In genomic region chr1:201576914-201577313, GRCh38 we compare ENCODE assay signal across 1 cellular context.
TF ChIP-seq lines count a peak whose summit lies in the region.

No MANE protein-coding gene starts in this region.

TF ChIP-seq in K562, 482 proteins besides CTCF, POLR2A, EP300 and RAD21 (continued from another document and continues in another):
- no peak for TF ChIP-seq E4F1 (CRISPR knock-in tag; IDR thresholded peaks at IDR 0.05; ENCODE audit: borderline replicate concordance)
- peak in 1 of 2 experiments; percentile 29; a peak in 1 of 4 replicates for TF ChIP-seq HDAC1 (IDR thresholded peaks at IDR 0.05)
- TF ChIP-seq ZNF324 (CRISPR knock-in tag; IDR thresholded peaks at IDR 0.05): no peak
- TF ChIP-seq THRAP3 (IDR thresholded peaks at IDR 0.05; ENCODE audit: borderline replicate concordance): no peak
- 0 out of 2 replicates have a peak, but pooled peaks have one; percentile 68 for TF ChIP-seq HDGF (IDR thresholded peaks at IDR 0.05)
- TF ChIP-seq, protein P1, sequence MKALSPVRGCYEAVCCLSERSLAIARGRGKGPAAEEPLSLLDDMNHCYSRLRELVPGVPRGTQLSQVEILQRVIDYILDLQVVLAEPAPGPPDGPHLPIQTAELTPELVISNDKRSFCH (CRISPR knock-in tag; IDR thresholded peaks at IDR 0.05): no peak
- TF ChIP-seq, protein P1 (tag; IDR thresholded peaks at IDR 0.05): no peak
- peak; percentile 24 to 37; a peak in 1 of 4 replicates for TF ChIP-seq KDM1A (IDR thresholded peaks at IDR 0.05)
- TF ChIP-seq ZFP36 (IDR thresholded peaks at IDR 0.05; ENCODE audit: low read depth, low read length, partially characterized antibody): no peak
- TF ChIP-seq, protein P2, sequence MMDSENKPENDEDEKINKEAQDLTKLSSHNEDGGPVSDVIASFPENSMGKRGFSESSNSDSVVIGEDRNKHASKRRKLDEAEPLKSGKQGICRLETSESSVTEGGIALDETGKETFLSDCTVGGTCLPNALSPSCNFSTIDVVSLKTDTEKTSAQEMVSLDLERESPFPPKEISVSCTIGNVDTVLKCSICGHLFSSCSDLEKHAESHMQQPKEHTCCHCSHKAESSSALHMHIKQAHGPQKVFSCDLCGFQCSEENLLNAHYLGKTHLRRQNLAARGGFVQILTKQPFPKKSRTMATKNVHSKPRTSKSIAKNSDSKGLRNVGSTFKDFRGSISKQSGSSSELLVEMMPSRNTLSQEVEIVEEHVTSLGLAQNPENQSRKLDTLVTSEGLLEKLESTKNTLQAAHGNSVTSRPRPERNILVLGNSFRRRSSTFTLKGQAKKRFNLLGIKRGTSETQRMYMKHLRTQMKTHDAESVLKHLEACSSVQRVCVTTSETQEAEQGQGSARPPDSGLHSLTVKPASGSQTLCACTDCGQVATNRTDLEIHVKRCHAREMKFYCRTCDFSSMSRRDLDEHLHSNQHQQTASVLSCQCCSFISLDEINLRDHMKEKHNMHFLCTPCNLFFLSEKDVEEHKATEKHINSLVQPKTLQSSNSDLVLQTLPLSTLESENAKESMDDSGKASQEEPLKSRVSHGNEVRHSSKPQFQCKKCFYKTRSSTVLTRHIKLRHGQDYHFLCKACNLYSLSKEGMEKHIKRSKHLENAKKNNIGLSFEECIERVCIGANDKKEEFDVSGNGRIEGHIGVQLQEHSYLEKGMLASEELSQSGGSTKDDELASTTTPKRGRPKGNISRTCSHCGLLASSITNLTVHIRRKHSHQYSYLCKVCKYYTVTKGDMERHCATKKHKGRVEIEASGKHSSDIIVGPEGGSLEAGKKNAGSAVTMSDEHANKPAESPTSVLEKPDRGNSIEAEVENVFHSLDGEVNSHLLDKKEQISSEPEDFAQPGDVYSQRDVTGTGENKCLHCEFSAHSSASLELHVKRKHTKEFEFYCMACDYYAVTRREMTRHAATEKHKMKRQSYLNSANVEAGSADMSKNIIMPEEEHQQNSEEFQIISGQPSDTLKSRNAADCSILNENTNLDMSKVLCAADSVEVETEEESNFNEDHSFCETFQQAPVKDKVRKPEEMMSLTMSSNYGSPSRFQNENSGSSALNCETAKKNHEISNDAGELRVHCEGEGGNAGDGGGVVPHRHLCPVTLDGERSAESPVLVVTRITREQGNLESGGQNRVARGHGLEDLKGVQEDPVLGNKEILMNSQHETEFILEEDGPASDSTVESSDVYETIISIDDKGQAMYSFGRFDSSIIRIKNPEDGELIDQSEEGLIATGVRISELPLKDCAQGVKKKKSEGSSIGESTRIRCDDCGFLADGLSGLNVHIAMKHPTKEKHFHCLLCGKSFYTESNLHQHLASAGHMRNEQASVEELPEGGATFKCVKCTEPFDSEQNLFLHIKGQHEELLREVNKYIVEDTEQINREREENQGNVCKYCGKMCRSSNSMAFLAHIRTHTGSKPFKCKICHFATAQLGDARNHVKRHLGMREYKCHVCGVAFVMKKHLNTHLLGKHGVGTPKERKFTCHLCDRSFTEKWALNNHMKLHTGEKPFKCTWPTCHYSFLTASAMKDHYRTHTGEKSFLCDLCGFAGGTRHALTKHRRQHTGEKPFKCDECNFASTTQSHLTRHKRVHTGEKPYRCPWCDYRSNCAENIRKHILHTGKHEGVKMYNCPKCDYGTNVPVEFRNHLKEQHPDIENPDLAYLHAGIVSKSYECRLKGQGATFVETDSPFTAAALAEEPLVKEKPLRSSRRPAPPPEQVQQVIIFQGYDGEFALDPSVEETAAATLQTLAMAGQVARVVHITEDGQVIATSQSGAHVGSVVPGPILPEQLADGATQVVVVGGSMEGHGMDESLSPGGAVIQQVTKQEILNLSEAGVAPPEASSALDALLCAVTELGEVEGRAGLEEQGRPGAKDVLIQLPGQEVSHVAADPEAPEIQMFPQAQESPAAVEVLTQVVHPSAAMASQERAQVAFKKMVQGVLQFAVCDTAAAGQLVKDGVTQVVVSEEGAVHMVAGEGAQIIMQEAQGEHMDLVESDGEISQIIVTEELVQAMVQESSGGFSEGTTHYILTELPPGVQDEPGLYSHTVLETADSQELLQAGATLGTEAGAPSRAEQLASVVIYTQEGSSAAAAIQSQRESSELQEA (IDR thresholded peaks at IDR 0.05; ENCODE audit: low read depth): no peak
- TF ChIP-seq TAL1 (IDR thresholded peaks at IDR 0.05): no peak
- 0 out of 2 replicates have a peak, but pooled peaks have one; percentile 23 for TF ChIP-seq SMAD4 (CRISPR knock-in tag; conservative IDR thresholded peaks at IDR 0.05)
- TF ChIP-seq ATF1 (CRISPR knock-in tag; IDR thresholded peaks at IDR 0.05): no peak
- no peak for TF ChIP-seq ATF1 (tag; IDR thresholded peaks at IDR 0.05)
- TF ChIP-seq SUPT5H (IDR thresholded peaks at IDR 0.05): no peak
- TF ChIP-seq HES1 (IDR thresholded peaks at IDR 0.05; ENCODE audit: low read depth): no peak
- peak; percentile 42; the same call in 1 of the 2 replicates for TF ChIP-seq BCOR (IDR thresholded peaks at IDR 0.05)
- TF ChIP-seq, protein P3, sequence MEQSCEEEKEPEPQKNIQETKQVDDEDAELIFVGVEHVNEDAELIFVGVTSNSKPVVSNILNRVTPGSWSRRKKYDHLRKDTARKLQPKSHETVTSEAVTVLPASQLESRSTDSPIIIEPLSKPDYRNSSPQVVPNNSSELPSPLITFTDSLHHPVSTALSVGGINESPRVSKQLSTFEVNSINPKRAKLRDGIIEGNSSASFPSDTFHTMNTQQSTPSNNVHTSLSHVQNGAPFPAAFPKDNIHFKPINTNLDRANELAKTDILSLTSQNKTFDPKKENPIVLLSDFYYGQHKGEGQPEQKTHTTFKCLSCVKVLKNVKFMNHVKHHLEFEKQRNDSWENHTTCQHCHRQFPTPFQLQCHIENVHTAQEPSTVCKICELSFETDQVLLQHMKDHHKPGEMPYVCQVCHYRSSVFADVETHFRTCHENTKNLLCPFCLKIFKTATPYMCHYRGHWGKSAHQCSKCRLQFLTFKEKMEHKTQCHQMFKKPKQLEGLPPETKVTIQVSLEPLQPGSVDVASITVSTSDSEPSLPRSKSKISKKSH (CRISPR knock-in tag; IDR thresholded peaks at IDR 0.05): no peak
- TF ChIP-seq BRD4 (IDR thresholded peaks at IDR 0.05): no peak
- TF ChIP-seq NR4A1 (CRISPR knock-in tag; IDR thresholded peaks at IDR 0.05): no peak
- no peak for TF ChIP-seq NR4A1 (tag; IDR thresholded peaks at IDR 0.05)
- no peak for TF ChIP-seq RBM14 (IDR thresholded peaks at IDR 0.05; ENCODE audit: borderline replicate concordance, insufficient read depth, low read depth, low read length)
- TF ChIP-seq, protein P4, sequence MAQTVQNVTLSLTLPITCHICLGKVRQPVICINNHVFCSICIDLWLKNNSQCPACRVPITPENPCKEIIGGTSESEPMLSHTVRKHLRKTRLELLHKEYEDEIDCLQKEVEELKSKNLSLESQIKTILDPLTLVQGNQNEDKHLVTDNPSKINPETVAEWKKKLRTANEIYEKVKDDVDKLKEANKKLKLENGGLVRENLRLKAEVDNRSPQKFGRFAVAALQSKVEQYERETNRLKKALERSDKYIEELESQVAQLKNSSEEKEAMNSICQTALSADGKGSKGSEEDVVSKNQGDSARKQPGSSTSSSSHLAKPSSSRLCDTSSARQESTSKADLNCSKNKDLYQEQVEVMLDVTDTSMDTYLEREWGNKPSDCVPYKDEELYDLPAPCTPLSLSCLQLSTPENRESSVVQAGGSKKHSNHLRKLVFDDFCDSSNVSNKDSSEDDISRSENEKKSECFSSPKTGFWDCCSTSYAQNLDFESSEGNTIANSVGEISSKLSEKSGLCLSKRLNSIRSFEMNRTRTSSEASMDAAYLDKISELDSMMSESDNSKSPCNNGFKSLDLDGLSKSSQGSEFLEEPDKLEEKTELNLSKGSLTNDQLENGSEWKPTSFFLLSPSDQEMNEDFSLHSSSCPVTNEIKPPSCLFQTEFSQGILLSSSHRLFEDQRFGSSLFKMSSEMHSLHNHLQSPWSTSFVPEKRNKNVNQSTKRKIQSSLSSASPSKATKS (CRISPR knock-in tag; IDR thresholded peaks at IDR 0.05): no peak
- TF ChIP-seq CHAMP1 (IDR thresholded peaks at IDR 0.05): peak; percentile 31; the same call in 1 of the 2 replicates
- no peak for TF ChIP-seq RBM15 (IDR thresholded peaks at IDR 0.05; ENCODE audit: insufficient read depth, low read length)
- TF ChIP-seq ZNF785 (CRISPR knock-in tag; IDR thresholded peaks at IDR 0.05): no peak
- no peak for TF ChIP-seq NFXL1 (CRISPR knock-in tag; IDR thresholded peaks at IDR 0.05)
- TF ChIP-seq ZNF408 (CRISPR knock-in tag; IDR thresholded peaks at IDR 0.05; ENCODE audit: low read depth): no peak
- TF ChIP-seq KDM5B (IDR thresholded peaks at IDR 0.05; ENCODE audit: insufficient replicate concordance, low read depth, low read length): no peak
- no peak for TF ChIP-seq HNRNPLL (IDR thresholded peaks at IDR 0.05; ENCODE audit: low read depth, low read length, poor library complexity, severe bottlenecking)
- no peak for TF ChIP-seq TARDBP (IDR thresholded peaks at IDR 0.05)
